27 cellular contexts compared by ENCODE assay signal in the genomic region with DNA sequence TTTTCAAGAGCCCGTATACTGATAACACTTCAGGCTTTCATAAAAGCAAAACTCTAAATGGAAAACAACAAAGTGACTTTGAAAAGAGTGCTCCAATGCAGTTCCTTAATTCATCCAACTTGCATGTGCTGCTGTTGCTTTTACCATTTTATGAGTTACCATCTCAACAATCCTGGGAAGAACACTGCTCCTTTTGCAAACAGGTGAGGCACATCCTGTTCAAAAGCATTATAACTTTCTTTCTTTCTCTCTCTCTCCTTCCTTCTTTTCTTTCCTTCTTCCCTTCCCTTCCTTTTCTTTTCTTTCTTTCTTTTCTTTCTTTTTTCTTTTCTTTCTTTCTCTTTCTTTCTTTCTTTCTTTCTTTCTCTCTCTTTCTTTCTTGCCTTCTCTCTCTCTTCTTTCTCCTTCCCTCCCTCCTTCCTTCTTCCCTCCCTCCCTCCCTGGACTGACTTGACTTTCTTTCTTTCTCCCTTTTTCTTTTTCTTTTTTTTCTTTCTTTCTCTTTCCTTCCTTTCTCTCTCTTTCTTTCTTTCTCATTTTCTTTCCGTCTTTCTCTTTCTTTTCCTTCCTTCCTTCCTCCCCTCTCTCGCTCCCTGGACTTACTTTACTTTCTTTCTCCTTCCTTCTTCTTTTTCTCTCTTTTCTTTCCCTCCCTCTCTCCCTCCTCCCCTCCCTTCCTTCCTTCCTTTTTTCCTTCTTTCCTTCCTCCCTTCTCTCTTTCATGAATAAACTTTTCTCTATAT. TPM values are rescaled to one million over a fixed set of nuclear protein-coding genes. Genes with fewer than 3 reads are reported as not detected.
DNase-seq lines count a peak whose midpoint lies in the region; ATAC-seq, FAIRE-seq and TF ChIP-seq lines count a peak whose summit lies in the region.
"Had no signal": no experiment of that assay in that cellular context is flagged by ENCODE, and none has a peak within 500 bp of the region (broad histone marks: within the 10 kb centered on the region; RNA-seq: fewer than 3 reads in every experiment).

No MANE protein-coding gene starts in this region.

- no peak overlapping the region for H4K8ac ChIP-seq in H1 (ENCODE audit: extremely low read depth, insufficient read depth, low read length)

- no peak overlapping the region for H2BK5ac ChIP-seq in H1 (ENCODE audit: low read depth, low read length)

- H2BK120ac ChIP-seq in H1 (replicated peaks; ENCODE audit: low read depth, low read length), result no peak overlapping the region

- no peaks in the 10 kb centered on the region for H3K27me3 Mint-ChIP-seq in activated CD8-positive, alpha-beta memory T cell treated with anti-CD3 and anti-CD28 coated beads, Interleukin-2, amount 10 ng/mL, durations not matched to agents 7 days and 5 days
- no peaks in the 10 kb centered on the region for H3K27me3 Mint-ChIP-seq in stimulated activated memory B cell treated with anti-CD40 and anti-IgM and Interleukin-4, amounts not matched to agents 10 μg/mL and 1 μg/mL and 100 μg/mL, for 72 hours
- H3K27me3 Mint-ChIP-seq in CD8-positive, alpha-beta T cell (ENCODE audit: low read depth), result no peaks in the 10 kb centered on the region
- H3K27me3 Mint-ChIP-seq: effector memory CD8-positive, alpha-beta T cell had no signal

- 56% methylated on average over 3 of the region's 3 CpGs; no CpG with 5 or more reads in 1 of the 2 experiments for WGBS in H1 (ENCODE audit: extremely low coverage in 1 of 2, insufficient coverage in 1 of 2, insufficient read length in 1 of 2, insufficient replicate concordance in 2 of 2, low coverage in 1 of 2, low lambda C conversion rate in 2 of 2, missing lambda C conversion rate in 1 of 2), 2 experiments
- 43 to 44% methylated on average over 3 of the region's 3 CpGs for WGBS in esophagus squamous epithelium, 2 donors

- intact Hi-C loops in CD8-positive, alpha-beta T cell (cut with DNase I, micrococcal nuclease), result no loop called here
- intact Hi-C loops in esophagus squamous epithelium (cut with DNase I), result no loop called here

- H3K18ac ChIP-seq in H1 (ENCODE audit: extremely low read depth, low read length), result no peak overlapping the region

- H3K36me3 ChIP-seq in H1 (ENCODE audit: control insufficient read depth in 2 of 4, insufficient read depth in 4 of 4, low read length in 3 of 4) (no peaks in the 10 kb centered on the region), esophagus squamous epithelium (no peaks in the 10 kb centered on the region)
- H3K36me3 ChIP-seq in CD8-positive, alpha-beta T cell (ENCODE audit: insufficient read depth, low read length), result no peaks in the 10 kb centered on the region
- H3K36me3 ChIP-seq: BLaER1 treated with 17β-estradiol and CSF1 and Interleukin-3, amounts not matched to agents 10 nM and 100 nM; breast epithelium had no signal

- no peak for TF ChIP-seq RAD21 in H1 (IDR thresholded peaks at IDR 0.05 in 1 of 2, conservative IDR thresholded peaks at IDR 0.05 in 1 of 2; ENCODE audit: low read depth in 2 of 2, low read length in 2 of 2)

- H3K27ac ChIP-seq in H1 (ENCODE audit: low read depth, low read length), result no peak overlapping the region
- no peak overlapping the region for H3K27ac ChIP-seq in CD8-positive, alpha-beta T cell (ENCODE audit: low read depth, low read length)
- no peak overlapping the region for H3K27ac ChIP-seq in esophagus squamous epithelium
- H3K27ac ChIP-seq: BLaER1 treated with 17β-estradiol and CSF1 and Interleukin-3, amounts not matched to agents 10 nM and 100 nM; KMS-11; skin epidermis had no signal

- no peak overlapping the region for H3K14ac ChIP-seq in H1 (ENCODE audit: insufficient read length)

- H3K9me3 Mint-ChIP-seq in activated CD8-positive, alpha-beta memory T cell treated with anti-CD3 and anti-CD28 coated beads, Interleukin-2, amount 10 ng/mL, durations not matched to agents 7 days and 5 days (ENCODE audit: low read depth), result no peaks in the 10 kb centered on the region
- H3K9me3 Mint-ChIP-seq in stimulated activated memory B cell treated with anti-CD40 and anti-IgM and Interleukin-4, amounts not matched to agents 10 μg/mL and 1 μg/mL and 100 μg/mL, for 72 hours, result peaks cover 7% of the 10 kb centered on the region
- peaks cover under 1% of the 10 kb centered on the region for H3K9me3 Mint-ChIP-seq in CD8-positive, alpha-beta T cell
- H3K9me3 Mint-ChIP-seq: effector memory CD8-positive, alpha-beta T cell had no signal

- H3K27me3 ChIP-seq in H1 (replicated peaks in 1 of 4; ENCODE audit: control insufficient read depth in 3 of 4, extremely low read depth in 1 of 4, insufficient read depth in 3 of 4, low read length in 3 of 4) (no peaks in the 10 kb centered on the region), esophagus squamous epithelium (no peaks in the 10 kb centered on the region)
- H3K27me3 ChIP-seq in CD8-positive, alpha-beta T cell (ENCODE audit: insufficient read depth, low read length), result no peaks in the 10 kb centered on the region
- H3K27me3 ChIP-seq: BLaER1 treated with 17β-estradiol and CSF1 and Interleukin-3, amounts not matched to agents 10 nM and 100 nM; breast epithelium had no signal

- no peak overlapping the region for H2BK20ac ChIP-seq in H1 (ENCODE audit: low read length)

- H3K4me1 Mint-ChIP-seq in activated CD8-positive, alpha-beta memory T cell treated with anti-CD3 and anti-CD28 coated beads, Interleukin-2, amount 10 ng/mL, durations not matched to agents 7 days and 5 days, result peaks cover 13% of the 10 kb centered on the region
- peaks cover 31% of the 10 kb centered on the region for H3K4me1 Mint-ChIP-seq in stimulated activated memory B cell treated with anti-CD40 and anti-IgM and Interleukin-4, amounts not matched to agents 10 μg/mL and 1 μg/mL and 100 μg/mL, for 72 hours
- peaks cover 38% of the 10 kb centered on the region for H3K4me1 Mint-ChIP-seq in CD8-positive, alpha-beta T cell (ENCODE audit: low read depth)

- CTCF ChIA-PET in activated CD8-positive, alpha-beta memory T cell treated with anti-CD3 and anti-CD28 coated beads, Interleukin-2, amount 10 ng/mL, durations not matched to agents 7 days and 5 days (lab: Charles Lee), result no interaction called here
- CTCF ChIA-PET in H1 (lab: Charles Lee; ENCODE audit: partially characterized antibody), result no interaction called here
- CTCF ChIA-PET in CD8-positive, alpha-beta T cell (lab: Charles Lee), result interaction anchor here (1.0 kb wide), 1 partner anchor 69 kb away, joined by 3 read pairs; no protein-coding TSS in a partner anchor

- no peak for FAIRE-seq in H1 (lab: Jason Lieb, UNC)
- FAIRE-seq: colon, D721Med had no signal

- ATAC-seq in activated CD8-positive, alpha-beta memory T cell treated with anti-CD3 and anti-CD28 coated beads, Interleukin-2, amount 10 ng/mL, durations not matched to agents 7 days and 5 days, result no peak
- ATAC-seq in stimulated activated memory B cell treated with anti-CD40 and anti-IgM and Interleukin-4, amounts not matched to agents 10 μg/mL and 1 μg/mL and 100 μg/mL, for 72 hours, result no peak
- ATAC-seq in HG03521 (IDR thresholded peaks at IDR 0.05; ENCODE audit: unreplicated experiment), result no peak
- no peak for ATAC-seq in CD8-positive, alpha-beta T cell
- ATAC-seq: effector memory CD8-positive, alpha-beta T cell; PC-3 had no signal

- no peak for TF ChIP-seq POLR2A in H1 (IDR thresholded peaks at IDR 0.05; ENCODE audit: control extremely low read depth in 1 of 2, low read depth in 2 of 2, low read length in 2 of 2)
- no peak for TF ChIP-seq POLR2A in esophagus squamous epithelium (IDR thresholded peaks at IDR 0.05)

- H4K5ac ChIP-seq in H1 (ENCODE audit: insufficient read length, low read depth, low read length), result no peak overlapping the region

- POLR2A ChIA-PET in H1 (lab: Charles Lee; ENCODE audit: partially characterized antibody), result interaction anchor here (1.1 kb wide), 1 partner anchor 12 kb away, joined by 3 read pairs; the partner anchor contains the start of gene PARP8
- POLR2A ChIA-PET in CD8-positive, alpha-beta T cell (lab: Charles Lee), result no interaction called here

- H3K9me3 ChIP-seq in H1 (ENCODE audit: insufficient read depth in 2 of 2, low read depth in 1 of 2, low read length in 1 of 2), result no peaks in the 10 kb centered on the region
- H3K9me3 ChIP-seq in CD8-positive, alpha-beta T cell (ENCODE audit: low read length), result no peaks in the 10 kb centered on the region
- no peaks in the 10 kb centered on the region for H3K9me3 ChIP-seq in esophagus squamous epithelium
- H3K9me3 ChIP-seq: BLaER1 treated with 17β-estradiol and CSF1 and Interleukin-3, amounts not matched to agents 10 nM and 100 nM; breast epithelium had no signal

- H3K9ac ChIP-seq in H1 (replicated peaks in 1 of 4; ENCODE audit: extremely low read depth in 1 of 4, low read depth in 3 of 4, low read length in 3 of 4), result no peak overlapping the region
- H3K9ac ChIP-seq: BLaER1 treated with 17β-estradiol and CSF1 and Interleukin-3, amounts not matched to agents 10 nM and 100 nM; KMS-11 had no signal

- H4K91ac ChIP-seq in H1 (replicated peaks; ENCODE audit: insufficient read length, low read length), result no peak overlapping the region

- no peak overlapping the region for H3K4me3 ChIP-seq in LNCaP clone FGC (ENCODE audit: low read depth, low read length)
- no peak overlapping the region for H3K4me3 ChIP-seq in H1 (ENCODE audit: extremely low read depth in 1 of 4, insufficient read depth in 2 of 4, low read depth in 3 of 4, low read length in 4 of 4)
- H3K4me3 ChIP-seq in CD8-positive, alpha-beta T cell (ENCODE audit: low read depth, low read length), result no peak overlapping the region
- no peak overlapping the region for H3K4me3 ChIP-seq in esophagus squamous epithelium
- H3K4me3 ChIP-seq: BLaER1 treated with 17β-estradiol and CSF1 and Interleukin-3, amounts not matched to agents 10 nM and 100 nM; breast epithelium; skin epidermis had no signal

- H3K79me1 ChIP-seq in H1 (ENCODE audit: low read depth, low read length), result no peaks in the 10 kb centered on the region

- H3K79me2 ChIP-seq in H1 (ENCODE audit: control insufficient read depth in 1 of 2, insufficient read depth in 2 of 2, low read length in 2 of 2), result no peaks in the 10 kb centered on the region

- no peak overlapping the region for H2BK12ac ChIP-seq in H1 (ENCODE audit: low read depth, low read length)

- H2AFZ ChIP-seq in H1 (ENCODE audit: low read length), result peak overlapping the region; percentile 39; the same call in 1 of the 2 replicates

- H3K27ac Mint-ChIP-seq in activated CD8-positive, alpha-beta memory T cell treated with anti-CD3 and anti-CD28 coated beads, Interleukin-2, amount 10 ng/mL, durations not matched to agents 7 days and 5 days, result peak overlapping the region; percentile 32
- H3K27ac Mint-ChIP-seq in stimulated activated memory B cell treated with anti-CD40 and anti-IgM and Interleukin-4, amounts not matched to agents 10 μg/mL and 1 μg/mL and 100 μg/mL, for 72 hours, result peak overlapping the region; percentile 86
- no peak overlapping the region for H3K27ac Mint-ChIP-seq in CD8-positive, alpha-beta T cell
- H3K27ac Mint-ChIP-seq: activated naive CD4-positive, alpha-beta T cell treated with anti-CD3 and anti-CD28 coated beads, Interleukin-2, amount 10 ng/mL, durations not matched to agents 7 days and 5 days had no signal

- no peak overlapping the region for H2AK5ac ChIP-seq in H1 (ENCODE audit: low read depth, low read length)

- H2BK15ac ChIP-seq in H1 (ENCODE audit: low read length), result no peak overlapping the region

- no peak overlapping the region for H3K23ac ChIP-seq in H1 (ENCODE audit: insufficient read length)

- no peak overlapping the region for H3K4ac ChIP-seq in H1 (replicated peaks; ENCODE audit: insufficient read length, low read depth, low read length)

- peaks cover 0 to 4% (median 0%) of the 10 kb centered on the region in 4 experiments; a peak in 1 of 7 replicates for H3K4me1 ChIP-seq in H1 (replicated peaks in 1 of 4; ENCODE audit: control insufficient read depth in 3 of 4, insufficient read depth in 4 of 4, low read length in 3 of 4)
- H3K4me1 ChIP-seq in CD8-positive, alpha-beta T cell (ENCODE audit: insufficient read depth, low read length), result peaks cover 9% of the 10 kb centered on the region
- H3K4me1 ChIP-seq in esophagus squamous epithelium, result peaks cover 4 to 31% (median 4%) of the 10 kb centered on the region in 3 donors
- H3K4me1 ChIP-seq: breast epithelium had no signal

- H3K36me3 Mint-ChIP-seq in activated CD8-positive, alpha-beta memory T cell treated with anti-CD3 and anti-CD28 coated beads, Interleukin-2, amount 10 ng/mL, durations not matched to agents 7 days and 5 days, result peaks cover 9% of the 10 kb centered on the region
- H3K36me3 Mint-ChIP-seq in stimulated activated memory B cell treated with anti-CD40 and anti-IgM and Interleukin-4, amounts not matched to agents 10 μg/mL and 1 μg/mL and 100 μg/mL, for 72 hours, result no peaks in the 10 kb centered on the region
- H3K36me3 Mint-ChIP-seq in CD8-positive, alpha-beta T cell, result no peaks in the 10 kb centered on the region

- H3K4me2 ChIP-seq in H1 (ENCODE audit: insufficient read depth in 1 of 2, low read depth in 2 of 2, low read length in 2 of 2), result no peak overlapping the region
- H3K4me2 ChIP-seq: KMS-11 had no signal

- no peaks in the 10 kb centered on the region for H3K23me2 ChIP-seq in H1 (ENCODE audit: low read depth, low read length)

- TF ChIP-seq CTCF in LNCaP clone FGC (IDR thresholded peaks at IDR 0.05; ENCODE audit: control insufficient read depth, extremely low read depth, insufficient read depth), result no peak
- TF ChIP-seq CTCF in H1 (IDR thresholded peaks at IDR 0.05; ENCODE audit: control extremely low read depth in 1 of 3, insufficient read depth in 1 of 3, low read depth in 1 of 3, low read length in 3 of 3), result no peak
- no peak for TF ChIP-seq CTCF in CD8-positive, alpha-beta T cell (IDR thresholded peaks at IDR 0.05)
- TF ChIP-seq CTCF in esophagus squamous epithelium (IDR thresholded peaks at IDR 0.05), result no peak

- H3K4me3 Mint-ChIP-seq in activated CD8-positive, alpha-beta memory T cell treated with anti-CD3 and anti-CD28 coated beads, Interleukin-2, amount 10 ng/mL, durations not matched to agents 7 days and 5 days, result no peak overlapping the region
- no peak overlapping the region for H3K4me3 Mint-ChIP-seq in stimulated activated memory B cell treated with anti-CD40 and anti-IgM and Interleukin-4, amounts not matched to agents 10 μg/mL and 1 μg/mL and 100 μg/mL, for 72 hours
- no peak overlapping the region for H3K4me3 Mint-ChIP-seq in CD8-positive, alpha-beta T cell
- H3K4me3 Mint-ChIP-seq: activated naive CD4-positive, alpha-beta T cell treated with anti-CD3 and anti-CD28 coated beads, Interleukin-2, amount 10 ng/mL, durations not matched to agents 7 days and 5 days; effector memory CD8-positive, alpha-beta T cell had no signal

- DNase-seq in activated CD8-positive, alpha-beta memory T cell treated with anti-CD3 and anti-CD28 coated beads, Interleukin-2, amount 10 ng/mL, durations not matched to agents 7 days and 5 days, result no peak
- no peak for DNase-seq in activated CD8-positive, alpha-beta memory T cell treated with anti-CD3 and anti-CD28 coated beads, Interleukin-2, amount 50 U/mL, for 4 hours
- DNase-seq in LNCaP clone FGC (ENCODE audit: low read depth) (peak; percentile 42), H1 (ENCODE audit: low read depth in 1 of 2, low spot score in 2 of 2) (no peak), esophagus squamous epithelium (lab: John Stamatoyannopoulos, UW) (no peak)
- no peak for DNase-seq in CD8-positive, alpha-beta T cell
- DNase-seq: ACHN; activated CD4-positive, alpha-beta T cell treated with anti-CD3 and anti-CD28 coated beads for 1 hour; activated naive CD4-positive, alpha-beta T cell treated with anti-CD3 and anti-CD28 coated beads, Interleukin-2, amount 10 ng/mL, durations not matched to agents 7 days and 5 days; amniotic stem cell; effector memory CD8-positive, alpha-beta T cell; foreskin melanocyte; mesenchymal stem cell; NCI-H446; NCI-H82; occipital lobe; stimulated activated CD4-positive, alpha-beta T cell treated with anti-CD3 and anti-CD28 coated beads, Interleukin-1b, Interleukin-23, amount 100 ng/mL, for 48 hours had no signal

- TF ChIP-seq EP300 in H1 (IDR thresholded peaks at IDR 0.05; ENCODE audit: borderline replicate concordance in 1 of 2, low read depth in 2 of 2, low read length in 2 of 2), result no peak

- no peak overlapping the region for H3K56ac ChIP-seq in H1 (replicated peaks; ENCODE audit: insufficient read length, low read depth, low read length)

- H4K20me1 ChIP-seq in H1 (replicated peaks in 1 of 2; ENCODE audit: control insufficient read depth in 1 of 2, insufficient read depth in 2 of 2, low read length in 2 of 2), result no peaks in the 10 kb centered on the region
- H4K20me1 ChIP-seq: BLaER1 treated with 17β-estradiol and CSF1 and Interleukin-3, amounts not matched to agents 10 nM and 100 nM had no signal

RNA-seq across cellular contexts. Expression of gene PARP8, which starts 11.2 kb away (rescaled TPM):
- 100 to 1,000 TPM in 1 of 2 experiments, 10 to 100 TPM in 1; 79.8 to 128 TPM for total RNA-seq in activated CD8-positive, alpha-beta memory T cell treated with anti-CD3 and anti-CD28 coated beads, Interleukin-2, amount 10 ng/mL, durations not matched to agents 7 days and 5 days
- total RNA-seq in H1 (2021; fragmentation: NEBNext Ultra II Directional; extraction: Animal tissue kit (Norgen Biotek cat#: 25700)), result 27.6 and 30.6 TPM in 2 replicates
- 9.5 and 16.6 TPM in 2 replicates for polyA plus RNA-seq in H1 (2011; rRNA removed)
- polyA plus RNA-seq in H1 (2011; cell fraction: cytosol; rRNA removed), result 15.3 TPM
- polyA plus RNA-seq in H1 (2011; cell fraction: nucleus; rRNA removed), result 15.3 TPM
- 15.0 to 24.9 TPM (median 21.0 TPM) in 4 replicates for polyA plus RNA-seq in H1 (2012, experiment 1 of 2)
- polyA plus RNA-seq in H1 (2012, experiment 2 of 2), result 2.2 TPM
- polyA plus RNA-seq in H1 (2013, experiment 1 of 2), result 13.7 TPM
- 13.2 TPM for polyA plus RNA-seq in H1 (2013, experiment 2 of 2)
- 46.7 and 71.2 TPM in 2 replicates for polyA minus RNA-seq in H1 (2011; rRNA and poly(A)+ RNA removed)
- 24.4 TPM for polyA minus RNA-seq in H1 (2011; cell fraction: cytosol; rRNA and poly(A)+ RNA removed)
- polyA minus RNA-seq in H1 (2011; cell fraction: nucleus; rRNA and poly(A)+ RNA removed), result 146 TPM
- total RNA-seq in CD8-positive, alpha-beta T cell, result 100 to 1,000 TPM; 192 to 200 TPM
- 10 to 100 TPM in 3 of 4 donors, 1 to 10 TPM in 1; 6.5 to 25.2 (median 12.3) TPM for total RNA-seq in esophagus squamous epithelium
- total RNA-seq: G401 had no signal
